8 cellular contexts compared by ENCODE assay signal in the genomic region with DNA sequence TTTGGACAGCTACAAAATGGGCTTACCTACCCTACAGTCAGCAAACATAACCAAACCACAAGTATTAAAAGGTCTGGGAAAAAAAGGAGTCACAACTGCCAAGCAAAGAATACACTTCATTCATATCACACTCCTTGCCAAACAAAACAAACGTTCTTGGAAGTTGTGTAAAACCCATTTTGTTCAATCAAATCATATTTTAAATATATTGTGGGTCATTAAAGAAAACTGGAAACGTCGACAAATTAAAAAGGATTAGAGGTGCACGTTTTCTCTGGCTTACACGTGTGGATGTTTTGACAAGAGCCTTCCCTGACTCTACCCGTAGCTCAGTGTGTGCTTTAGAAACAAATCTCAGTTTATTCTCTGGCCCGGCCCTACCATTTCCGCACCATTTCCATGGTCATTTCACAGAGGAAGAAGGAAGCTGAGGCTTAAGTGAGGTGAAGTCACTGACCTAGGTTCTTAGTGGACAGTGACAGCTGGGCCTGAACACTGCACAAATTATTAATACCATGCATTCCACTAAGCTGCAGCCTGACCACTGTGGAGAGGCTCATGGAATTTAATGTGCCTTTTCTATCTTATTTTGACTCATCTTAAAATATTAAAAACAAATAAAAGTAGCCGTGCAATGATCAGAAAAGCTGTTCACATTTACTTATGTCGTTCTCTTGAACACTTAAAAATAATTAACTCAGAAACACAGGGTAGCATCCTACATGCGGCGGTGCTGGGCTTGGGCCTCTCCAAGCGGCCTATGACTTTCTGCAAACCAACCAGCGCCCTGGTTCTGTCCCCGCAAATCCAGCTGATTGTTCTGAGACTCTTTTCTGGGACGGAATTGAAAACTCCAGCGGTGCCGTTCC. TPM values are rescaled to one million over a fixed set of nuclear protein-coding genes. Genes with fewer than 3 reads are reported as not detected.
DNase-seq lines count a peak whose midpoint lies in the region; TF ChIP-seq lines count a peak whose summit lies in the region.

No MANE protein-coding gene starts in this region.

- H3K9me3 ChIP-seq in iPS-18c (ENCODE audit: control insufficient read depth, insufficient read depth, low read length) (no peaks in the 10 kb centered on the region), spleen (no peaks in the 10 kb centered on the region)

- H3K36me3 ChIP-seq in spleen: no peaks in the 10 kb centered on the region

- H3K27me3 ChIP-seq in spleen (replicated peaks in 1 of 7): peaks cover 0 to 9% (median 0%) of the 10 kb centered on the region in 7 donors

- intact Hi-C loops in spleen (cut with DNase I; ENCODE audit: low total_unique reads): no loop called here

- WGBS in spleen, 5 donors: 37 to 47% (median 43%) methylated on average over 18 of the region's 18 CpGs

- DNase-seq in Ammon's horn (ENCODE audit: low spot score): peak; percentile 4
- DNase-seq in HT1080 (ENCODE audit: low read depth): peak; percentile 59
- DNase-seq in amniotic epithelial cell (ENCODE audit: low read depth): peak; percentile 25
- DNase-seq in spleen: no peak
- DNase-seq in NCI-H510A (lab: John Stamatoyannopoulos, UW): no peak
- no peak for DNase-seq in NCI-H2196 treated with DMSO at 0.1 percent for 48 hours (lab: John Stamatoyannopoulos, UW; ENCODE audit: unreplicated experiment)
- DNase-seq in stimulated activated naive CD4-positive, alpha-beta T cell (lab: John Stamatoyannopoulos, UW): no peak

- H3K4me3 ChIP-seq in iPS-18c (ENCODE audit: insufficient read depth, low read depth, low read length) (peak overlapping the region; percentile 85), spleen (peak overlapping the region; percentile 56 to 82 (median 69))

- peak overlapping the region; percentile 22 to 88 (median 83) for H3K27ac ChIP-seq in spleen

- peaks cover 0 to 47% (median 31%) of the 10 kb centered on the region in 6 donors for H3K4me1 ChIP-seq in spleen

- TF ChIP-seq CTCF in spleen (IDR thresholded peaks at IDR 0.05 in 8 of 11, conservative IDR thresholded peaks at IDR 0.05 in 3 of 11): no peak

- TF ChIP-seq POLR2A in spleen (IDR thresholded peaks at IDR 0.05): peak in 1 of 3 donors; percentile 3

RNA-seq across cellular contexts. Expression of a gene that starts 1.0 kb away (rescaled TPM):
- 2.5 and 5.0 TPM in 2 replicates for total RNA-seq in HT1080 (2014; rRNA removed; shearing (Covaris generic))
- 1.9 and 2.1 TPM in 2 replicates for polyA plus RNA-seq in HT1080 (2015; cell fraction: cytosol; rRNA removed)
- polyA plus RNA-seq in HT1080 (2015; cell fraction: nucleus; rRNA removed): 1.5 and 2.7 TPM in 2 replicates
- total RNA-seq in spleen: 10 to 100 TPM; 16.0 to 31.0 (median 19.4) TPM
- 10 to 100 TPM in 1 of 3 donors, 1 to 10 TPM in 2; 3.1 to 13.9 (median 6.7) TPM for polyA plus RNA-seq in spleen

RNA-seq across cellular contexts. Expression of a gene that starts 38.2 kb away (rescaled TPM):
- total RNA-seq in HT1080 (2014; rRNA removed; shearing (Covaris generic)): not detected in 2 replicates
- not detected in 2 replicates for polyA plus RNA-seq in HT1080 (2015; cell fraction: cytosol; rRNA removed)
- not detected in 2 replicates for polyA plus RNA-seq in HT1080 (2015; cell fraction: nucleus; rRNA removed)
- 1 to 10 TPM in 1 of 7 donors, not detected in 6; 1.2 TPM for total RNA-seq in spleen
- polyA plus RNA-seq in spleen: not detected

Comparison
In these comparisons a context has a peak if more than half of its experiments do, and no peak if none do; other contexts are left out.
1. DNase-seq: peak in Ammon's horn (single experiment), HT1080 (single experiment) and amniotic epithelial cell (single experiment); none in spleen (single experiment), NCI-H510A (single experiment), NCI-H2196 treated with DMSO at 0.1 percent for 48 hours (single experiment) and stimulated activated naive CD4-positive, alpha-beta T cell (0 of 6).